In genomic region chr15:76904461-76905012, GRCh38 we compare ENCODE assay signal across 1 cellular context.
A peak's percentile ranks its signal among the peaks of the same experiment; 100 is the strongest.
TF ChIP-seq lines count a peak whose summit lies in the region.

No MANE protein-coding gene starts in this region.

TF ChIP-seq in HepG2, 621 proteins besides CTCF, POLR2A, EP300 and RAD21:
- TF ChIP-seq RNF2 (conservative IDR thresholded peaks at IDR 0.05; ENCODE audit: low read depth), result no peak
- TF ChIP-seq ZNF629 (CRISPR knock-in tag; conservative IDR thresholded peaks at IDR 0.05), result 0 out of 2 replicates have a peak, but pooled peaks have one; percentile 20
- TF ChIP-seq ZNF232 (CRISPR knock-in tag; IDR thresholded peaks at IDR 0.05; ENCODE audit: borderline replicate concordance), result peak; percentile 80; the same call in 1 of the 2 replicates
- TF ChIP-seq, protein P1, sequence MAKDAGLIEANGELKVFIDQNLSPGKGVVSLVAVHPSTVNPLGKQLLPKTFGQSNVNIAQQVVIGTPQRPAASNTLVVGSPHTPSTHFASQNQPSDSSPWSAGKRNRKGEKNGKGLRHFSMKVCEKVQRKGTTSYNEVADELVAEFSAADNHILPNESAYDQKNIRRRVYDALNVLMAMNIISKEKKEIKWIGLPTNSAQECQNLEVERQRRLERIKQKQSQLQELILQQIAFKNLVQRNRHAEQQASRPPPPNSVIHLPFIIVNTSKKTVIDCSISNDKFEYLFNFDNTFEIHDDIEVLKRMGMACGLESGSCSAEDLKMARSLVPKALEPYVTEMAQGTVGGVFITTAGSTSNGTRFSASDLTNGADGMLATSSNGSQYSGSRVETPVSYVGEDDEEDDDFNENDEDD (CRISPR knock-in tag; IDR thresholded peaks at IDR 0.05; ENCODE audit: borderline replicate concordance), result 0 out of 2 replicates have a peak, but pooled peaks have one; percentile 24
- no peak for TF ChIP-seq YEATS2 (CRISPR knock-in tag; IDR thresholded peaks at IDR 0.05; ENCODE audit: borderline replicate concordance)
- no peak for TF ChIP-seq NONO (IDR thresholded peaks at IDR 0.05)
- peak; percentile 16; the same call in 1 of the 2 replicates for TF ChIP-seq NONO (CRISPR knock-in tag; conservative IDR thresholded peaks at IDR 0.05)
- TF ChIP-seq ZNF142 (CRISPR knock-in tag; IDR thresholded peaks at IDR 0.05), result 0 out of 2 replicates have a peak, but pooled peaks have one; percentile 6
- TF ChIP-seq, protein P2, sequence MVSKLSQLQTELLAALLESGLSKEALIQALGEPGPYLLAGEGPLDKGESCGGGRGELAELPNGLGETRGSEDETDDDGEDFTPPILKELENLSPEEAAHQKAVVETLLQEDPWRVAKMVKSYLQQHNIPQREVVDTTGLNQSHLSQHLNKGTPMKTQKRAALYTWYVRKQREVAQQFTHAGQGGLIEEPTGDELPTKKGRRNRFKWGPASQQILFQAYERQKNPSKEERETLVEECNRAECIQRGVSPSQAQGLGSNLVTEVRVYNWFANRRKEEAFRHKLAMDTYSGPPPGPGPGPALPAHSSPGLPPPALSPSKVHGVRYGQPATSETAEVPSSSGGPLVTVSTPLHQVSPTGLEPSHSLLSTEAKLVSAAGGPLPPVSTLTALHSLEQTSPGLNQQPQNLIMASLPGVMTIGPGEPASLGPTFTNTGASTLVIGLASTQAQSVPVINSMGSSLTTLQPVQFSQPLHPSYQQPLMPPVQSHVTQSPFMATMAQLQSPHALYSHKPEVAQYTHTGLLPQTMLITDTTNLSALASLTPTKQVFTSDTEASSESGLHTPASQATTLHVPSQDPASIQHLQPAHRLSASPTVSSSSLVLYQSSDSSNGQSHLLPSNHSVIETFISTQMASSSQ (IDR thresholded peaks at IDR 0.05; ENCODE audit: low read depth), result no peak
- TF ChIP-seq, protein P2 (CRISPR knock-in tag; IDR thresholded peaks at IDR 0.05; ENCODE audit: borderline replicate concordance), result no peak
- TF ChIP-seq ZMYM4 (CRISPR knock-in tag; IDR thresholded peaks at IDR 0.05), result peak; percentile 3; the same call in 1 of the 2 replicates
- no peak for TF ChIP-seq WIZ (CRISPR knock-in tag; IDR thresholded peaks at IDR 0.05)
- no peak for TF ChIP-seq TMF1 (CRISPR knock-in tag; IDR thresholded peaks at IDR 0.05; ENCODE audit: low read depth)
- no peak for TF ChIP-seq SMAD9 (CRISPR knock-in tag; IDR thresholded peaks at IDR 0.05)
- TF ChIP-seq ZNF784 (CRISPR knock-in tag; IDR thresholded peaks at IDR 0.05; ENCODE audit: borderline replicate concordance), result peak; percentile 12; the same call in 1 of the 2 replicates
- TF ChIP-seq, protein P3, sequence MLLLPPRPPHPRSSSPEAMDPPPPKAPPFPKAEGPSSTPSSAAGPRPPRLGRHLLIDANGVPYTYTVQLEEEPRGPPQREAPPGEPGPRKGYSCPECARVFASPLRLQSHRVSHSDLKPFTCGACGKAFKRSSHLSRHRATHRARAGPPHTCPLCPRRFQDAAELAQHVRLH (CRISPR knock-in tag; IDR thresholded peaks at IDR 0.05; ENCODE audit: borderline replicate concordance, low read depth), result 0 out of 2 replicates have a peak, but pooled peaks have one; percentile 6
- no peak for TF ChIP-seq ZNF44 (CRISPR knock-in tag; IDR thresholded peaks at IDR 0.05)
- no peak for TF ChIP-seq ZSCAN21 (CRISPR knock-in tag; IDR thresholded peaks at IDR 0.05; ENCODE audit: borderline replicate concordance)
- TF ChIP-seq, protein P4, sequence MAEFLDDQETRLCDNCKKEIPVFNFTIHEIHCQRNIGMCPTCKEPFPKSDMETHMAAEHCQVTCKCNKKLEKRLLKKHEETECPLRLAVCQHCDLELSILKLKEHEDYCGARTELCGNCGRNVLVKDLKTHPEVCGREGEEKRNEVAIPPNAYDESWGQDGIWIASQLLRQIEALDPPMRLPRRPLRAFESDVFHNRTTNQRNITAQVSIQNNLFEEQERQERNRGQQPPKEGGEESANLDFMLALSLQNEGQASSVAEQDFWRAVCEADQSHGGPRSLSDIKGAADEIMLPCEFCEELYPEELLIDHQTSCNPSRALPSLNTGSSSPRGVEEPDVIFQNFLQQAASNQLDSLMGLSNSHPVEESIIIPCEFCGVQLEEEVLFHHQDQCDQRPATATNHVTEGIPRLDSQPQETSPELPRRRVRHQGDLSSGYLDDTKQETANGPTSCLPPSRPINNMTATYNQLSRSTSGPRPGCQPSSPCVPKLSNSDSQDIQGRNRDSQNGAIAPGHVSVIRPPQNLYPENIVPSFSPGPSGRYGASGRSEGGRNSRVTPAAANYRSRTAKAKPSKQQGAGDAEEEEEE (CRISPR knock-in tag; IDR thresholded peaks at IDR 0.05; ENCODE audit: borderline replicate concordance), result peak; percentile 43; the same call in 1 of the 2 replicates
- TF ChIP-seq ZNF747 (CRISPR knock-in tag; IDR thresholded peaks at IDR 0.05; ENCODE audit: borderline replicate concordance), result no peak
- TF ChIP-seq SAP130 (CRISPR knock-in tag; IDR thresholded peaks at IDR 0.05; ENCODE audit: low read depth), result peak; percentile 58
- TF ChIP-seq ZNF263 (CRISPR knock-in tag; IDR thresholded peaks at IDR 0.05), result 0 out of 2 replicates have a peak, but pooled peaks have one; percentile 17
- no peak for TF ChIP-seq FOXJ3 (CRISPR knock-in tag; IDR thresholded peaks at IDR 0.05; ENCODE audit: borderline replicate concordance)
- peak; percentile 81 for TF ChIP-seq BCL6 (CRISPR knock-in tag; IDR thresholded peaks at IDR 0.05)
- TF ChIP-seq TEAD3 (CRISPR knock-in tag; optimal IDR thresholded peaks at IDR 0.05; ENCODE audit: borderline replicate concordance), result no peak
- TF ChIP-seq HNF4A (CRISPR knock-in tag; IDR thresholded peaks at IDR 0.05), result peak; percentile 39; the same call in 1 of the 2 replicates
- no peak for TF ChIP-seq ZNF75D (CRISPR knock-in tag; IDR thresholded peaks at IDR 0.05; ENCODE audit: borderline replicate concordance)
- TF ChIP-seq HDAC2 (CRISPR knock-in tag; IDR thresholded peaks at IDR 0.05), result peak; percentile 14
- TF ChIP-seq RBM39 (IDR thresholded peaks at IDR 0.05; ENCODE audit: low read depth, low read length, poor library complexity, severe bottlenecking), result no peak
- TF ChIP-seq USF2 (IDR thresholded peaks at IDR 0.05; ENCODE audit: low read depth, low read length), result no peak
- no peak for TF ChIP-seq USF2 (CRISPR knock-in tag; IDR thresholded peaks at IDR 0.05; ENCODE audit: borderline replicate concordance)
- no peak for TF ChIP-seq ZNF530 (CRISPR knock-in tag; IDR thresholded peaks at IDR 0.05; ENCODE audit: low read depth)
- TF ChIP-seq, protein P5, sequence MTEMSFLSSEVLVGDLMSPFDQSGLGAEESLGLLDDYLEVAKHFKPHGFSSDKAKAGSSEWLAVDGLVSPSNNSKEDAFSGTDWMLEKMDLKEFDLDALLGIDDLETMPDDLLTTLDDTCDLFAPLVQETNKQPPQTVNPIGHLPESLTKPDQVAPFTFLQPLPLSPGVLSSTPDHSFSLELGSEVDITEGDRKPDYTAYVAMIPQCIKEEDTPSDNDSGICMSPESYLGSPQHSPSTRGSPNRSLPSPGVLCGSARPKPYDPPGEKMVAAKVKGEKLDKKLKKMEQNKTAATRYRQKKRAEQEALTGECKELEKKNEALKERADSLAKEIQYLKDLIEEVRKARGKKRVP (CRISPR knock-in tag; IDR thresholded peaks at IDR 0.05), result peak in 1 of 2 experiments; percentile 19; a peak in 1 of 4 replicates
- TF ChIP-seq ZNF7 (CRISPR knock-in tag; IDR thresholded peaks at IDR 0.05), result no peak
- TF ChIP-seq SP1 (IDR thresholded peaks at IDR 0.05), result no peak
- 0 out of 2 replicates have a peak, but pooled peaks have one; percentile 13 for TF ChIP-seq SP1 (CRISPR knock-in tag; IDR thresholded peaks at IDR 0.05)
- TF ChIP-seq CREB1 (IDR thresholded peaks at IDR 0.05), result peak; percentile 29; the same call in 1 of the 2 replicates
- no peak for TF ChIP-seq CREB1 (CRISPR knock-in tag; IDR thresholded peaks at IDR 0.05)
- peak; percentile 28; the same call in 1 of the 2 replicates for TF ChIP-seq ZFX (CRISPR knock-in tag; IDR thresholded peaks at IDR 0.05; ENCODE audit: low read depth)
- TF ChIP-seq, protein P6, sequence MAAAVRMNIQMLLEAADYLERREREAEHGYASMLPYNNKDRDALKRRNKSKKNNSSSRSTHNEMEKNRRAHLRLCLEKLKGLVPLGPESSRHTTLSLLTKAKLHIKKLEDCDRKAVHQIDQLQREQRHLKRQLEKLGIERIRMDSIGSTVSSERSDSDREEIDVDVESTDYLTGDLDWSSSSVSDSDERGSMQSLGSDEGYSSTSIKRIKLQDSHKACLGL (CRISPR knock-in tag; IDR thresholded peaks at IDR 0.05), result peak; percentile 15; the same call in 1 of the 2 replicates
- TF ChIP-seq TFAP4 (IDR thresholded peaks at IDR 0.05; ENCODE audit: borderline replicate concordance, low read depth), result peak; percentile 10; the same call in 1 of the 2 replicates
- no peak for TF ChIP-seq ZNF746 (CRISPR knock-in tag; IDR thresholded peaks at IDR 0.05)
- TF ChIP-seq TGIF2 (CRISPR knock-in tag; IDR thresholded peaks at IDR 0.05), result peak; percentile 93; the same call in 1 of the 2 replicates
- peak; percentile 66; the same call in 1 of the 2 replicates for TF ChIP-seq SIN3A (IDR thresholded peaks at IDR 0.05; ENCODE audit: borderline replicate concordance, low read depth, low read length)
TF ChIP-seq in HepG2: peak in this region for 22.
